In genomic region chr7:121544726-121545125, GRCh38 we compare ENCODE assay signal across 1 cellular context.
TF ChIP-seq lines count a peak whose summit lies in the region.

No MANE protein-coding gene starts in this region.

TF ChIP-seq in GM23338, 12 proteins besides CTCF, POLR2A, EP300 and RAD21 (continued from another document):
- TF ChIP-seq, protein P1, sequence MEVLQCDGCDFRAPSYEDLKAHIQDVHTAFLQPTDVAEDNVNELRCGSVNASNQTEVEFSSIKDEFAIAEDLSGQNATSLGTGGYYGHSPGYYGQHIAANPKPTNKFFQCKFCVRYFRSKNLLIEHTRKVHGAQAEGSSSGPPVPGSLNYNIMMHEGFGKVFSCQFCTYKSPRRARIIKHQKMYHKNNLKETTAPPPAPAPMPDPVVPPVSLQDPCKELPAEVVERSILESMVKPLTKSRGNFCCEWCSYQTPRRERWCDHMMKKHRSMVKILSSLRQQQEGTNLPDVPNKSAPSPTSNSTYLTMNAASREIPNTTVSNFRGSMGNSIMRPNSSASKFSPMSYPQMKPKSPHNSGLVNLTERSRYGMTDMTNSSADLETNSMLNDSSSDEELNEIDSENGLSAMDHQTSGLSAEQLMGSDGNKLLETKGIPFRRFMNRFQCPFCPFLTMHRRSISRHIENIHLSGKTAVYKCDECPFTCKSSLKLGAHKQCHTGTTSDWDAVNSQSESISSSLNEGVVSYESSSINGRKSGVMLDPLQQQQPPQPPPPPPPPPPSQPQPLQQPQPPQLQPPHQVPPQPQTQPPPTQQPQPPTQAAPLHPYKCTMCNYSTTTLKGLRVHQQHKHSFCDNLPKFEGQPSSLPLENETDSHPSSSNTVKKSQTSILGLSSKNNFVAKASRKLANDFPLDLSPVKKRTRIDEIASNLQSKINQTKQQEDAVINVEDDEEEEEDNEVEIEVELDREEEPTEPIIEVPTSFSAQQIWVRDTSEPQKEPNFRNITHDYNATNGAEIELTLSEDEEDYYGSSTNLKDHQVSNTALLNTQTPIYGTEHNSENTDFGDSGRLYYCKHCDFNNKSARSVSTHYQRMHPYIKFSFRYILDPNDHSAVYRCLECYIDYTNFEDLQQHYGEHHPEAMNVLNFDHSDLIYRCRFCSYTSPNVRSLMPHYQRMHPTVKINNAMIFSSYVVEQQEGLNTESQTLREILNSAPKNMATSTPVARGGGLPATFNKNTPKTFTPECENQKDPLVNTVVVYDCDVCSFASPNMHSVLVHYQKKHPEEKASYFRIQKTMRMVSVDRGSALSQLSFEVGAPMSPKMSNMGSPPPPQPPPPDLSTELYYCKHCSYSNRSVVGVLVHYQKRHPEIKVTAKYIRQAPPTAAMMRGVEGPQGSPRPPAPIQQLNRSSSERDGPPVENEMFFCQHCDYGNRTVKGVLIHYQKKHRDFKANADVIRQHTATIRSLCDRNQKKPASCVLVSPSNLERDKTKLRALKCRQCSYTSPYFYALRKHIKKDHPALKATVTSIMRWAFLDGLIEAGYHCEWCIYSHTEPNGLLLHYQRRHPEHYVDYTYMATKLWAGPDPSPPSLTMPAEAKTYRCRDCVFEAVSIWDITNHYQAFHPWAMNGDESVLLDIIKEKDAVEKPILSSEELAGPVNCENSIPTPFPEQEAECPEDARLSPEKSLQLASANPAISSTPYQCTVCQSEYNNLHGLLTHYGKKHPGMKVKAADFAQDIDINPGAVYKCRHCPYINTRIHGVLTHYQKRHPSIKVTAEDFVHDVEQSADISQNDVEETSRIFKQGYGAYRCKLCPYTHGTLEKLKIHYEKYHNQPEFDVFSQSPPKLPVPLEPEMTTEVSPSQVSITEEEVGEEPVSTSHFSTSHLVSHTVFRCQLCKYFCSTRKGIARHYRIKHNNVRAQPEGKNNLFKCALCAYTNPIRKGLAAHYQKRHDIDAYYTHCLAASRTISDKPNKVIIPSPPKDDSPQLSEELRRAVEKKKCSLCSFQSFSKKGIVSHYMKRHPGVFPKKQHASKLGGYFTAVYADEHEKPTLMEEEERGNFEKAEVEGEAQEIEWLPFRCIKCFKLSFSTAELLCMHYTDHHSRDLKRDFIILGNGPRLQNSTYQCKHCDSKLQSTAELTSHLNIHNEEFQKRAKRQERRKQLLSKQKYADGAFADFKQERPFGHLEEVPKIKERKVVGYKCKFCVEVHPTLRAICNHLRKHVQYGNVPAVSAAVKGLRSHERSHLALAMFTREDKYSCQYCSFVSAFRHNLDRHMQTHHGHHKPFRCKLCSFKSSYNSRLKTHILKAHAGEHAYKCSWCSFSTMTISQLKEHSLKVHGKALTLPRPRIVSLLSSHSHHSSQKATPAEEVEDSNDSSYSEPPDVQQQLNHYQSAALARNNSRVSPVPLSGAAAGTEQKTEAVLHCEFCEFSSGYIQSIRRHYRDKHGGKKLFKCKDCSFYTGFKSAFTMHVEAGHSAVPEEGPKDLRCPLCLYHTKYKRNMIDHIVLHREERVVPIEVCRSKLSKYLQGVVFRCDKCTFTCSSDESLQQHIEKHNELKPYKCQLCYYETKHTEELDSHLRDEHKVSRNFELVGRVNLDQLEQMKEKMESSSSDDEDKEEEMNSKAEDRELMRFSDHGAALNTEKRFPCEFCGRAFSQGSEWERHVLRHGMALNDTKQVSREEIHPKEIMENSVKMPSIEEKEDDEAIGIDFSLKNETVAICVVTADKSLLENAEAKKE (CRISPR knock-in tag; IDR thresholded peaks at IDR 0.05): no peak
- TF ChIP-seq ZNF331 (CRISPR knock-in tag; IDR thresholded peaks at IDR 0.05; ENCODE audit: low read depth): no peak
- TF ChIP-seq POLR2AphosphoS5 (IDR thresholded peaks at IDR 0.05; ENCODE audit: low read depth): no peak
- no peak for TF ChIP-seq EZH2phosphoT487 (IDR thresholded peaks at IDR 0.05; ENCODE audit: unreplicated experiment)
- TF ChIP-seq JUNB (IDR thresholded peaks at IDR 0.05; ENCODE audit: unreplicated experiment): no peak
TF ChIP-seq in GM23338: peak in this region for 0.
